ENCODE assay signal across 1 cellular context in the genomic region with DNA sequence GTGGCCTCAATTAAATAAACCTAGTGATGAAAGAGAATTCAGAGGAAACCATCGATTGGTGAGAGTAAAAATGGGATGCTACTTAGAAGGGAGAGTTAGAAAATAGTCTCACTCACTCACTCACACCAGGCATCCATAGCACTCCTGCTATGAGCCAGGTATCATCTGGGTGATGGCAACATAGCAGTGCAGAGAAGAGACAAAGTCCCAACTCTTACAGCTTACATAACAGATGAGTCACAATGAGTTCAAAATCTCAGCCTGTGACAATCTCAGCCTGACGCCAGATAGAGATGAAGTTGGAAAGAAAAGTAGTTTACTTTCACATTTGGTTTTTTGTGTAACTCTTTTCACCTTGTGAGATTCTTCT.
TF ChIP-seq lines count a peak whose summit lies in the region.

No MANE protein-coding gene starts in this region.

TF ChIP-seq in HepG2, 621 proteins besides CTCF, POLR2A, EP300 and RAD21 (continued from another document and continues in another):
- TF ChIP-seq ZNF770 (CRISPR knock-in tag; IDR thresholded peaks at IDR 0.05) = no peak
- TF ChIP-seq PTBP1 (IDR thresholded peaks at IDR 0.05; ENCODE audit: low read depth, low read length, poor library complexity, severe bottlenecking) = no peak
- no peak for TF ChIP-seq HHEX (CRISPR knock-in tag; IDR thresholded peaks at IDR 0.05)
- no peak for TF ChIP-seq GPN1 (CRISPR knock-in tag; IDR thresholded peaks at IDR 0.05; ENCODE audit: borderline replicate concordance)
- no peak for TF ChIP-seq ZNF709 (CRISPR knock-in tag; IDR thresholded peaks at IDR 0.05)
- no peak for TF ChIP-seq DBP (CRISPR knock-in tag; IDR thresholded peaks at IDR 0.05; ENCODE audit: not compliant biosample characterization)
- TF ChIP-seq ZNF496 (CRISPR knock-in tag; IDR thresholded peaks at IDR 0.05; ENCODE audit: insufficient replicate concordance) = no peak
- peak; percentile 65; the same call in 1 of the 2 replicates for TF ChIP-seq ZNF614 (CRISPR knock-in tag; IDR thresholded peaks at IDR 0.05; ENCODE audit: borderline replicate concordance)
- TF ChIP-seq MED8 (CRISPR knock-in tag; IDR thresholded peaks at IDR 0.05; ENCODE audit: insufficient replicate concordance) = no peak
- TF ChIP-seq ZBTB2 (CRISPR knock-in tag; IDR thresholded peaks at IDR 0.05; ENCODE audit: low read depth) = no peak
- TF ChIP-seq NCOA2 (CRISPR knock-in tag; IDR thresholded peaks at IDR 0.05) = peak; percentile 38; the same call in 1 of the 2 replicates
- TF ChIP-seq ZNF562 (CRISPR knock-in tag; IDR thresholded peaks at IDR 0.05; ENCODE audit: borderline replicate concordance) = no peak
- no peak for TF ChIP-seq RFX1 (IDR thresholded peaks at IDR 0.05)
- TF ChIP-seq RARA (CRISPR knock-in tag; IDR thresholded peaks at IDR 0.05) = peak; percentile 90
- TF ChIP-seq SKI (IDR thresholded peaks at IDR 0.05; ENCODE audit: partially characterized antibody) = no peak
- TF ChIP-seq, protein P1, sequence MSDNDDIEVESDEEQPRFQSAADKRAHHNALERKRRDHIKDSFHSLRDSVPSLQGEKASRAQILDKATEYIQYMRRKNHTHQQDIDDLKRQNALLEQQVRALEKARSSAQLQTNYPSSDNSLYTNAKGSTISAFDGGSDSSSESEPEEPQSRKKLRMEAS (IDR thresholded peaks at IDR 0.05) = no peak
- no peak for TF ChIP-seq HMGXB3 (CRISPR knock-in tag; IDR thresholded peaks at IDR 0.05; ENCODE audit: borderline replicate concordance)
- no peak for TF ChIP-seq ZC3H13 (CRISPR knock-in tag; IDR thresholded peaks at IDR 0.05)
- no peak for TF ChIP-seq RFXAP (CRISPR knock-in tag; IDR thresholded peaks at IDR 0.05; ENCODE audit: borderline replicate concordance)
- TF ChIP-seq HMG20A (CRISPR knock-in tag; IDR thresholded peaks at IDR 0.05; ENCODE audit: borderline replicate concordance) = peak; percentile 89
- no peak for TF ChIP-seq HIVEP1 (CRISPR knock-in tag; IDR thresholded peaks at IDR 0.05)
- no peak for TF ChIP-seq ZNF816 (CRISPR knock-in tag; IDR thresholded peaks at IDR 0.05; ENCODE audit: borderline replicate concordance)
- no peak for TF ChIP-seq GTF3A (CRISPR knock-in tag; conservative IDR thresholded peaks at IDR 0.05)
- TF ChIP-seq ZFY (CRISPR knock-in tag; IDR thresholded peaks at IDR 0.05) = no peak
- peak; percentile 98 for TF ChIP-seq GFI1 (CRISPR knock-in tag; IDR thresholded peaks at IDR 0.05; ENCODE audit: borderline replicate concordance)
- TF ChIP-seq HES4 (CRISPR knock-in tag; IDR thresholded peaks at IDR 0.05; ENCODE audit: borderline replicate concordance) = no peak
- TF ChIP-seq CENPX (CRISPR knock-in tag; IDR thresholded peaks at IDR 0.05) = no peak
- TF ChIP-seq AHDC1 (CRISPR knock-in tag; IDR thresholded peaks at IDR 0.05; ENCODE audit: borderline replicate concordance) = peak; percentile 73; the same call in 1 of the 2 replicates
- TF ChIP-seq ZNF251 (CRISPR knock-in tag; IDR thresholded peaks at IDR 0.05) = no peak
- TF ChIP-seq, protein P2, sequence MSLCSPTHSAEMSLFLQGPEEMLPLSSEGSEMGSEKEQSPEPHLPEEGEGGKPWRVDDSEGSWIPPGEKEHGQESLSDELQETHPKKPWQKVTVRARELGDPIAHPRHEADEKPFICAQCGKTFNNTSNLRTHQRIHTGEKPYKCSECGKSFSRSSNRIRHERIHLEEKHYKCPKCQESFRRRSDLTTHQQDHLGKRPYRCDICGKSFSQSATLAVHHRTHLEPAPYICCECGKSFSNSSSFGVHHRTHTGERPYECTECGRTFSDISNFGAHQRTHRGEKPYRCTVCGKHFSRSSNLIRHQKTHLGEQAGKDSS (CRISPR knock-in tag; IDR thresholded peaks at IDR 0.05; ENCODE audit: borderline replicate concordance, low read depth) = no peak
- TF ChIP-seq, protein P3, sequence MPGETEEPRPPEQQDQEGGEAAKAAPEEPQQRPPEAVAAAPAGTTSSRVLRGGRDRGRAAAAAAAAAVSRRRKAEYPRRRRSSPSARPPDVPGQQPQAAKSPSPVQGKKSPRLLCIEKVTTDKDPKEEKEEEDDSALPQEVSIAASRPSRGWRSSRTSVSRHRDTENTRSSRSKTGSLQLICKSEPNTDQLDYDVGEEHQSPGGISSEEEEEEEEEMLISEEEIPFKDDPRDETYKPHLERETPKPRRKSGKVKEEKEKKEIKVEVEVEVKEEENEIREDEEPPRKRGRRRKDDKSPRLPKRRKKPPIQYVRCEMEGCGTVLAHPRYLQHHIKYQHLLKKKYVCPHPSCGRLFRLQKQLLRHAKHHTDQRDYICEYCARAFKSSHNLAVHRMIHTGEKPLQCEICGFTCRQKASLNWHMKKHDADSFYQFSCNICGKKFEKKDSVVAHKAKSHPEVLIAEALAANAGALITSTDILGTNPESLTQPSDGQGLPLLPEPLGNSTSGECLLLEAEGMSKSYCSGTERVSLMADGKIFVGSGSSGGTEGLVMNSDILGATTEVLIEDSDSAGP (CRISPR knock-in tag; IDR thresholded peaks at IDR 0.05; ENCODE audit: borderline replicate concordance) = no peak
- no peak for TF ChIP-seq KDM3A (CRISPR knock-in tag; IDR thresholded peaks at IDR 0.05; ENCODE audit: low read depth)
- 0 out of 2 replicates have a peak, but pooled peaks have one; percentile 40 for TF ChIP-seq HOMEZ (CRISPR knock-in tag; IDR thresholded peaks at IDR 0.05; ENCODE audit: low read depth)
- TF ChIP-seq THRA (CRISPR knock-in tag; IDR thresholded peaks at IDR 0.05; ENCODE audit: borderline replicate concordance) = peak; percentile 87; the same call in 1 of the 2 replicates
- TF ChIP-seq ZNF382 (CRISPR knock-in tag; IDR thresholded peaks at IDR 0.05; ENCODE audit: borderline replicate concordance) = no peak
- peak; percentile 68; the same call in 1 of the 2 replicates for TF ChIP-seq MED1 (CRISPR knock-in tag; IDR thresholded peaks at IDR 0.05)
- TF ChIP-seq ZNF616 (CRISPR knock-in tag; IDR thresholded peaks at IDR 0.05; ENCODE audit: low read depth) = no peak
